8 cellular contexts compared by ENCODE assay signal in the genomic region with DNA sequence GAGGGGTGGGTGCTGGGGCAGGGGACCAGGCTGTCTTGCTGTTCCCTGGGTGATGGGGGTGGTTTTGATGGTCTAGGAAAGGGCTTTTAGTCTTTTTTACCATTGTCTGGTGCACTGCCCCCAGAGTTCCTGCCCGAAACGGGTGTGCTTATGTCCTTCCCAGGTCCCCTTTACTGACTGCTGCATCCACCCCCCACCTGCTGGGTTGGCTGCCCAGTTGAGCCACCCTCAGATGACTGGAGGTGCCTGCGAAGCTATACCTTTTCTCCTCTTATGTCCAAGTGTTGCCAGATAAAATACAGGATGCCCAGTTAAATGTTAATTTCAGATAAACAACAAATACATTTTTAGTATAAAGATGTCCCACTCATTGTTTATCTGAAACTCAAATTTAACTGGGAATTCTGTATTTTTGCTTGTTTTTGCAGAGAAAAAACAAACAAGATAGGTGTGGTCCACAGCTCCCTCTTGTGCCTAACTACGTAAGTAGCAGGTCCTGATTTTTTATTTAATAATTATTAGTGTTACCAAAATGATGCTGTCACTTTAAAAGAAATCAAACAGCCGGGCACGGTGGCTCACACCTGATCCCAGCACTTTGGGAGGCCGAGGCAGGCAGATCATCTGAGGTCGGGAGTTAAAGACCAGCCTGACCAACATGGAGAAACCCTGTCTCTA. TPM values are rescaled to one million over a fixed set of nuclear protein-coding genes. Genes with fewer than 3 reads are reported as not detected.
DNase-seq lines count a peak whose midpoint lies in the region; ATAC-seq and TF ChIP-seq lines count a peak whose summit lies in the region.

No MANE protein-coding gene starts in this region.

- TF ChIP-seq RAD21 in liver (IDR thresholded peaks at IDR 0.05): peak; percentile 87 to 88

- no peak overlapping the region for H3K27ac ChIP-seq in liver (ENCODE audit: low read depth in 1 of 2, low read length in 2 of 2)

- 18% methylated on average over 8 of the region's 8 CpGs for WGBS in liver

- H3K4me3 ChIP-seq in astrocyte of the cerebellum (ENCODE audit: low read depth, low read length): no peak overlapping the region
- H3K4me3 ChIP-seq in liver (ENCODE audit: low read depth in 1 of 3, low read length in 3 of 3): no peak overlapping the region

- ATAC-seq in GM21737 (IDR thresholded peaks at IDR 0.05; ENCODE audit: unreplicated experiment): no peak
- ATAC-seq in HG03460 (IDR thresholded peaks at IDR 0.05; ENCODE audit: unreplicated experiment): no peak

- DNase-seq in ACHN: peak; percentile 39
- DNase-seq in GM20000 (ENCODE audit: low spot score): peak; percentile 54
- DNase-seq in astrocyte of the cerebellum (ENCODE audit: low read depth): no peak
- no peak for DNase-seq in HUDEP-2 (lab: John Stamatoyannopoulos, UW; ENCODE audit: unreplicated experiment in 76 of 76)
- no peak for DNase-seq in cortex of kidney (lab: John Stamatoyannopoulos, UW)

- no peaks in the 10 kb centered on the region for H3K9me3 ChIP-seq in liver (ENCODE audit: control insufficient read depth in 4 of 4, low read length in 3 of 4)

- H3K36me3 ChIP-seq in liver (ENCODE audit: control insufficient read depth in 4 of 4, insufficient read depth in 3 of 4, low read depth in 1 of 4, low read length in 3 of 4): no peaks in the 10 kb centered on the region

- H3K9ac ChIP-seq in liver (ENCODE audit: low read depth in 1 of 2, low read length in 2 of 2): no peak overlapping the region

- peaks cover 0 to 16% (median 4%) of the 10 kb centered on the region in 4 donors for H3K4me1 ChIP-seq in liver (ENCODE audit: control insufficient read depth in 4 of 4, insufficient read depth in 4 of 4, low read length in 3 of 4)

- in situ Hi-C loops in ACHN (cut with HindIII; ENCODE audit: low pct_ligation_motif_present, low pct_unique_long_range_greater_than_20kb, low sequenced_read_pairs) (no loop called here), astrocyte of the cerebellum (cut with HindIII; ENCODE audit: low sequenced_read_pairs) (no loop called here)

- no peaks in the 10 kb centered on the region for H3K27me3 ChIP-seq in liver (ENCODE audit: control insufficient read depth in 4 of 4, insufficient read depth in 4 of 4, low read length in 3 of 4)

- TF ChIP-seq CTCF in GM20000 (IDR thresholded peaks at IDR 0.05; ENCODE audit: extremely low read depth, missing control alignments) (peak; percentile 45), astrocyte of the cerebellum (IDR thresholded peaks at IDR 0.05; ENCODE audit: low read depth, low read length, missing control alignments) (peak; percentile 44), liver (IDR thresholded peaks at IDR 0.05; ENCODE audit: low read depth, low read length, missing input control) (peak; percentile 67)

TF ChIP-seq in liver, 16 proteins besides CTCF, POLR2A, EP300 and RAD21:
- TF ChIP-seq, protein P1, sequence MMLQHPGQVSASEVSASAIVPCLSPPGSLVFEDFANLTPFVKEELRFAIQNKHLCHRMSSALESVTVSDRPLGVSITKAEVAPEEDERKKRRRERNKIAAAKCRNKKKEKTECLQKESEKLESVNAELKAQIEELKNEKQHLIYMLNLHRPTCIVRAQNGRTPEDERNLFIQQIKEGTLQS (IDR thresholded peaks at IDR 0.05): no peak
- TF ChIP-seq GABPA (IDR thresholded peaks at IDR 0.05 in 1 of 2, conservative IDR thresholded peaks at IDR 0.05 in 1 of 2) (no peak), YY1 (IDR thresholded peaks at IDR 0.05) (no peak), JUND (IDR thresholded peaks at IDR 0.05) (no peak), HNF4G (IDR thresholded peaks at IDR 0.05) (no peak), FOXA2 (IDR thresholded peaks at IDR 0.05) (no peak)

RNA-seq across cellular contexts. Expression of a gene that starts 6.1 kb away (rescaled TPM):
- 10 to 100 TPM in 1 of 2 donors, 1 to 10 TPM in 1; 9.2 to 13.7 TPM for total RNA-seq in liver
- 10 to 100 TPM in 1 of 2 donors, 1 to 10 TPM in 1; 7.4 to 10.9 TPM for polyA plus RNA-seq in liver

RNA-seq across cellular contexts. Expression of a gene that starts 6.3 kb away (rescaled TPM):
- total RNA-seq in liver: 10 to 100 TPM in 1 of 2 donors, 1 to 10 TPM in 1; 7.4 to 14.8 TPM
- polyA plus RNA-seq in liver: 10 to 100 TPM in 1 of 2 donors, 1 to 10 TPM in 1; 6.6 to 14.6 TPM

RNA-seq across cellular contexts. Expression of a gene that starts 32.7 kb away (rescaled TPM):
- total RNA-seq in liver: 10 to 100 TPM; 11.3 to 14.0 TPM
- 10 to 100 TPM in 1 of 2 donors, 1 to 10 TPM in 1; 6.0 to 15.9 TPM for polyA plus RNA-seq in liver

Comparison
In these comparisons a context has a peak if more than half of its experiments do, and no peak if none do; other contexts are left out.
1. DNase-seq: peak in ACHN (single experiment) and GM20000 (single experiment); none in astrocyte of the cerebellum (single experiment), HUDEP-2 (0 of 76) and cortex of kidney (single experiment).
2. Peak in every context shown above with its lines, with median percentiles within 50 percentile points of each other: CTCF ChIP-seq.